Comparison of ENCODE assay signal across 1 cellular context in the genomic region with DNA sequence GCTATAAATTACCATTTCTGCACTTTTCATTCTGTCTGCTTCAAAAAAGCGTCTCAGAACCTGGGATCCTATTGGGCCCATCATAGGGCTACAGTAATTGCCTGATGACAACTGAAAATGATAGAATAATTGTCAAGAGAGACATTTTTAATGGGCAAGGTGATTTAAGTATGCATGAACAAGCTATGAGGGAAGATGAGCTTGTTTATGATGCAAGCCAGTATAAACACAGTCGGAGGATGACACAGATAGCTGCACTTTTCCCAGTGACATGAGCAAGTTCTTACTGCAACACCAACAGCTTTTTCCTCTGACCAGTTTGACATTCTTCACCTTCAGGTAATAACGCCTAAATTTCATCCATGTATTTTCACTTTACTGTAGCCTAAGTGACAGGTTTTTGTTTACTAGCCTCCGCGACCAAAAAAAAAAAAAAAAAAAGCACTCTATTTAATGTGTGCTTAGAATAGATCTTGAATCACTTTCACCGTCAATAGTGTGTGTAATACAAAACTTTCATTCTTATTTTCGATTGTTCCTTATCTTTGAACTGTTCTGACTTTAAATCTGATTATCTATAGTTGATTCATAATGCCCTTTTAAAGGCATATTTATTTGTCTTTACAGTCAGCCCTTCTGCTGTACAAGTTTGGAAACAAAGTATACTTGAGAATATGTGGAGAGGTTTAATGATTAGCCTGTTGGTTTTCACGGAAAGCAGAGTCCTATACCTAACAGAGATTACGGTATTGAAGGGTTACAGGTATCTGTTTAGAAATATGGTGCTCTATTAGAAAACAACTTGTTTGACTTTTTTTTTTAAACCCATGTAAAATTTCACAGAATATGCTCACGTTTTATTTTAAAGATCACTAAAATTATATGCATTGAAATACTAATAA.
TF ChIP-seq lines count a peak whose summit lies in the region.

No MANE protein-coding gene starts in this region.

TF ChIP-seq in HepG2, 621 proteins besides CTCF, POLR2A, EP300 and RAD21 (continued from another document):
- TF ChIP-seq, protein P1, sequence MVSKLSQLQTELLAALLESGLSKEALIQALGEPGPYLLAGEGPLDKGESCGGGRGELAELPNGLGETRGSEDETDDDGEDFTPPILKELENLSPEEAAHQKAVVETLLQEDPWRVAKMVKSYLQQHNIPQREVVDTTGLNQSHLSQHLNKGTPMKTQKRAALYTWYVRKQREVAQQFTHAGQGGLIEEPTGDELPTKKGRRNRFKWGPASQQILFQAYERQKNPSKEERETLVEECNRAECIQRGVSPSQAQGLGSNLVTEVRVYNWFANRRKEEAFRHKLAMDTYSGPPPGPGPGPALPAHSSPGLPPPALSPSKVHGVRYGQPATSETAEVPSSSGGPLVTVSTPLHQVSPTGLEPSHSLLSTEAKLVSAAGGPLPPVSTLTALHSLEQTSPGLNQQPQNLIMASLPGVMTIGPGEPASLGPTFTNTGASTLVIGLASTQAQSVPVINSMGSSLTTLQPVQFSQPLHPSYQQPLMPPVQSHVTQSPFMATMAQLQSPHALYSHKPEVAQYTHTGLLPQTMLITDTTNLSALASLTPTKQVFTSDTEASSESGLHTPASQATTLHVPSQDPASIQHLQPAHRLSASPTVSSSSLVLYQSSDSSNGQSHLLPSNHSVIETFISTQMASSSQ (IDR thresholded peaks at IDR 0.05; ENCODE audit: low read depth): peak; percentile 63
- TF ChIP-seq, protein P1 (CRISPR knock-in tag; IDR thresholded peaks at IDR 0.05; ENCODE audit: borderline replicate concordance): no peak
